Comparison of ENCODE assay signal across 8 cellular contexts in the genomic region with DNA sequence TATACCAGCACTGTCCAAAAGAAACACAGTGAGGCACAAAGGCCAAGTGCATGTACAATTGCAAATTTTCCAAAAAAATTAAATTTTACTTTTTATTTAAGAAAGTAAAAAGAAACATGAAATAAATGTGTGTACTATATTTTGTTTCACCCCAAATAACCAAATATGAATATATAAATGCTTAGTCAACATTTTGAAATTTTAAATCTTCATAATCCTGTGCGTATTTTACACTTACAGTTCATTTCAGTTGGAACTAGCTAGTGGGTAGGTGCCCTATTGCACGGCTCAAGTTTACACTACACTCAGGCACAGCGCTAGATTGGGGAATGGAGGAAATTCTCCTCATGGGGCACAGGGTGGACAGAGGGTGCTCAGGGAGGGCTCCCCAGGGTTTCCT. TPM values are rescaled to one million over a fixed set of nuclear protein-coding genes. Genes with fewer than 3 reads are reported as not detected.
A peak's percentile ranks its signal among the peaks of the same experiment; 100 is the strongest.
DNase-seq lines count a peak whose midpoint lies in the region; TF ChIP-seq lines count a peak whose summit lies in the region.
"Had no signal": no experiment of that assay in that cellular context is flagged by ENCODE, and none has a peak within 500 bp of the region (broad histone marks: within the 10 kb centered on the region; RNA-seq: fewer than 3 reads in every experiment).

No MANE protein-coding gene starts in this region.

- peak overlapping the region; percentile 73 for H3K4me3 ChIP-seq in brain microvascular endothelial cell (ENCODE audit: low read depth, low read length)
- H3K4me3 ChIP-seq in retinal pigment epithelial cell (ENCODE audit: low read length): peak overlapping the region; percentile 94

- H2BK120ac ChIP-seq in H9 (ENCODE audit: low read depth, low read length, poor library complexity, severe bottlenecking): no peak overlapping the region

- in situ Hi-C loops in brain microvascular endothelial cell (cut with HindIII; ENCODE audit: low pct_ligation_motif_present, low sequenced_read_pairs): no loop called here
- in situ Hi-C loops in GM13977 (cut with MboI; ENCODE audit: low pct_unique_long_range_greater_than_20kb, low sequenced_read_pairs, unreplicated experiment): no loop called here

- DNase-seq in H9 (no peak), brain microvascular endothelial cell (no peak), retinal pigment epithelial cell (ENCODE audit: low read depth) (no peak), GM19240 (ENCODE audit: insufficient read length, low spot score) (no peak), GM13977 (ENCODE audit: low spot score) (no peak), NCI-H2171 (lab: John Stamatoyannopoulos, UW) (no peak)

- H2BK12ac ChIP-seq in H9 (ENCODE audit: insufficient read length, low read depth, low read length): no peak overlapping the region

- H3T11ph ChIP-seq in H9 (ENCODE audit: low read length): no peak overlapping the region

- no peak overlapping the region for H3K9ac ChIP-seq in H9 (ENCODE audit: extremely low read depth, insufficient read length, low read length)

- no CpG with 5 or more reads among the region's 3 CpGs for WGBS in H9 (ENCODE audit: extremely low coverage, insufficient read length, low lambda C conversion rate)

- H3K9me3 Mint-ChIP-seq in H9: peaks cover 7 to 14% of the 10 kb centered on the region in 2 experiments

- H3K4ac ChIP-seq in H9 (ENCODE audit: low read depth, low read length): no peak overlapping the region

- H3K14ac ChIP-seq in H9 (ENCODE audit: insufficient read depth, low read length): no peak overlapping the region

- no peaks in the 10 kb centered on the region for H3K4me1 ChIP-seq in H9 (ENCODE audit: insufficient read depth, low read length)

- H3K4me2 ChIP-seq in H9 (ENCODE audit: insufficient read depth, insufficient read length, low read length): peak overlapping the region; percentile 68

- H3K9me3 ChIP-seq in H9 (ENCODE audit: control insufficient read depth, low read depth, low read length): no peaks in the 10 kb centered on the region

- peaks cover 3 to 7% of the 10 kb centered on the region in 2 experiments for H3K4me1 Mint-ChIP-seq in H9

- H2AK5ac ChIP-seq in H9 (ENCODE audit: insufficient read length, low read length): no peak overlapping the region

- no peak overlapping the region for H3K18ac ChIP-seq in H9 (ENCODE audit: insufficient read length, low read depth, low read length)

- H3K27me3 ChIP-seq in H9 (ENCODE audit: insufficient read depth, low read length) (no peaks in the 10 kb centered on the region), brain microvascular endothelial cell (replicated peaks) (no peaks in the 10 kb centered on the region)

- no peaks in the 10 kb centered on the region for H3K79me2 ChIP-seq in H9 (ENCODE audit: insufficient read depth, low read length)

- H3K23ac ChIP-seq in H9 (ENCODE audit: insufficient read length, low read depth, low read length): no peak overlapping the region

- peaks cover 7% of the 10 kb centered on the region for H3K27me3 Mint-ChIP-seq in H9 (ENCODE audit: low read depth)
- H3K27me3 Mint-ChIP-seq: activated naive CD8-positive, alpha-beta T cell treated with anti-CD3 and anti-CD28 coated beads, Interleukin-2, amount 50 U/mL, for 24 hours had no signal

- H3K4me3 Mint-ChIP-seq in H9: peak overlapping the region; percentile 42 to 64; a peak in 3 of 5 replicates
- H3K4me3 Mint-ChIP-seq: activated naive CD8-positive, alpha-beta T cell treated with anti-CD3 and anti-CD28 coated beads, Interleukin-2, amount 50 U/mL, for 24 hours; stimulated activated effector memory CD8-positive, alpha-beta T cell treated with anti-CD3 and anti-CD28 coated beads, Interleukin-12 subunit alpha, Interleukin-12 subunit beta, amount 100 ng/mL, for 72 hours had no signal

- H4K20me1 ChIP-seq in H9 (ENCODE audit: control insufficient read depth, insufficient read depth, insufficient read length): no peaks in the 10 kb centered on the region

- H4K5ac ChIP-seq in H9 (ENCODE audit: insufficient read length, low read depth, low read length): no peak overlapping the region

- H3K36me3 Mint-ChIP-seq in H9 (ENCODE audit: insufficient read depth in 1 of 3, low read depth in 3 of 3): peaks cover 0 to 36% (median 19%) of the 10 kb centered on the region in 3 experiments; a peak in 6 of 7 replicates
- H3K36me3 Mint-ChIP-seq: stimulated activated effector memory CD8-positive, alpha-beta T cell treated with anti-CD3 and anti-CD28 coated beads, Interleukin-12 subunit alpha, Interleukin-12 subunit beta, amount 100 ng/mL, for 72 hours had no signal

- H3K27ac ChIP-seq in H9 (ENCODE audit: insufficient read length, low read depth, low read length): no peak overlapping the region
- no peak overlapping the region for H3K27ac ChIP-seq in brain microvascular endothelial cell

- peaks cover 7% of the 10 kb centered on the region for H3K36me3 ChIP-seq in brain microvascular endothelial cell (replicated peaks)

- H3K56ac ChIP-seq in H9 (ENCODE audit: insufficient read length, low read depth, low read length): no peak overlapping the region

- no peak overlapping the region for H3K27ac Mint-ChIP-seq in H9
- H3K27ac Mint-ChIP-seq: activated naive CD8-positive, alpha-beta T cell treated with anti-CD3 and anti-CD28 coated beads, Interleukin-2, amount 50 U/mL, for 24 hours; stimulated activated effector memory CD8-positive, alpha-beta T cell treated with anti-CD3 and anti-CD28 coated beads, Interleukin-12 subunit alpha, Interleukin-12 subunit beta, amount 100 ng/mL, for 72 hours had no signal

- H4K91ac ChIP-seq in H9 (ENCODE audit: insufficient read length, low read depth, low read length): no peak overlapping the region

- peaks cover 7% of the 10 kb centered on the region for H3K23me2 ChIP-seq in H9 (ENCODE audit: insufficient read length, low read depth, low read length, poor library complexity, severe bottlenecking)

- H2BK5ac ChIP-seq in H9 (ENCODE audit: insufficient read length, low read length): no peak overlapping the region

- H4K8ac ChIP-seq in H9 (replicated peaks; ENCODE audit: insufficient read length, low read depth, low read length): no peak overlapping the region

- no peak overlapping the region for H2BK20ac ChIP-seq in H9 (ENCODE audit: low read depth, low read length, poor library complexity, severe bottlenecking)

- no peaks in the 10 kb centered on the region for H3K79me1 ChIP-seq in H9 (ENCODE audit: insufficient read depth, low read depth, low read length, poor library complexity, severe bottlenecking)

- H2BK15ac ChIP-seq in H9 (ENCODE audit: low read depth, low read length): no peak overlapping the region

- TF ChIP-seq CTCF in H9 (conservative IDR thresholded peaks at IDR 0.05) (no peak), brain microvascular endothelial cell (IDR thresholded peaks at IDR 0.05; ENCODE audit: low read depth, low read length, missing control alignments) (no peak), retinal pigment epithelial cell (conservative IDR thresholded peaks at IDR 0.05; ENCODE audit: low read depth, low read length) (no peak), GM13977 (IDR thresholded peaks at IDR 0.05; ENCODE audit: extremely low read depth, insufficient read depth, missing control alignments) (no peak)

- no peak overlapping the region for H2AFZ ChIP-seq in H9 (ENCODE audit: low read length)

RNA-seq across cellular contexts. Expression of a gene that starts 18.0 kb away (rescaled TPM):
- total RNA-seq in H9 (2021): 1.9 and 2.0 TPM in 2 replicates

RNA-seq across cellular contexts. Expression of a gene that starts 20.3 kb away (rescaled TPM):
- total RNA-seq in H9 (2021): 2.5 and 3.1 TPM in 2 replicates

RNA-seq across cellular contexts. Expression of a gene that starts 35.4 kb away (rescaled TPM):
- 17.6 and 18.4 TPM in 2 replicates for total RNA-seq in H9 (2021)

RNA-seq across cellular contexts. Expression of a gene that starts 39.4 kb away (rescaled TPM):
- 14.4 and 17.4 TPM in 2 replicates for total RNA-seq in H9 (2021)

RNA-seq across cellular contexts. Expression of a gene that starts 57.3 kb away (rescaled TPM):
- total RNA-seq in H9 (2021): 3.3 and 4.0 TPM in 2 replicates
